In the genomic region with DNA sequence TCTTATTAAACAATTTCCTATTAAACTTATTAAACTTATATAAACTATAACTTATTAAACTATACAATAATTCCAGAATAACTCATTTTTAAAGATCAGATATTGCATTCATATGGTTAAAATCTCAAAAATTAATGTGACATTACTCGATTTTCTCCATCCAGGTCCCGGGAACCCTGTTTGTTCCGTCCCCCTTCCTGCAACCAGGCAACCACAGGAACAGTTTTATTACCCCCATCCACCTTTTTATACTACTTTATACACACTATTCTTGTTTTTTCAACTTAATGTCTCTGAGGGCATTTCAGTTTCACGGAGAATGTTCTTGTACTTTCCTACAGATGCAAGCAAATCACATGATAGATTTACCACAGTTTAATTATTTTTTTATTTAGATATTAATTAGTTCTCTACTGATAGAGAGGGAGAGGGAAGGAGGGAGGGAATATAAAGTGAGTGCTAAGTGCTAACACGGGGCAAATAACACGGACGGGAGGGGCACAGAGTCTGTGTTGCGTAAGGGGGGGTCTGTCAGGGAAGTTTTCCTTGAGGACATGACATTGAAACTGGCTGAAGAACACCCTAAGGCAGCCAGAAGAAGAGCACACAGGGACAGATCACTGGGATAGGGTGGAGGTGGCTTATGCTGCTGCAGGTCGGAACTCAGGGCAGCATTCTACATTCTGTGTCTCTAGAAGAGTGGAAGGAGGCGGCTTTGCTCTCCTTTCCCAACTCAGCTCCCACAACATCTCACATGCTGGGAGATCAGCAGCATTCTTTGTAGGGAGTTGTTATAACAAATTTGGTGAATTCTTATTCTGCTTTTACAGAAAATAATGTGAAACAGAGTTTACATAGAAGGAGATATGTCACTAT, we compare ENCODE assay signal across 25 cellular contexts.
"Had no signal": no experiment of that assay in that cellular context is flagged by ENCODE, and none has a peak within 500 bp of the region (broad histone marks: within the 10 kb centered on the region; RNA-seq: fewer than 3 reads in every experiment).

No MANE protein-coding gene starts in this region.

- H3K36me3 ChIP-seq: brain microvascular endothelial cell, cardiac muscle cell had no signal

- H3K27me3 ChIP-seq: brain microvascular endothelial cell, cardiac muscle cell had no signal

- H3K4me2 ChIP-seq: KMS-11 had no signal

- H3K4me3 ChIP-seq: cardiac muscle cell had no signal

- H3K27ac Mint-ChIP-seq: activated B cell treated with CpG ODN at 0.5 μM for 24 hours; activated CD4-positive, alpha-beta memory T cell treated with anti-CD3 and anti-CD28 coated beads, Interleukin-2, amount 10 ng/mL, durations not matched to agents 7 days and 5 days; activated naive CD4-positive, alpha-beta T cell treated with anti-CD3 and anti-CD28 coated beads for 36 hours; activated naive CD8-positive, alpha-beta T cell; activated T-helper 17 cell treated with anti-CD3 and anti-CD28 coated beads, Interleukin-2, amount 50 U/mL, for 72 hours; T-helper 17 cell had no signal

- H3K9me3 Mint-ChIP-seq: activated CD4-positive, alpha-beta memory T cell treated with anti-CD3 and anti-CD28 coated beads, Interleukin-2, amount 10 ng/mL, durations not matched to agents 7 days and 5 days; activated T-helper 17 cell treated with anti-CD3 and anti-CD28 coated beads, Interleukin-2, amount 50 U/mL, for 72 hours had no signal

- H3K4me3 Mint-ChIP-seq: activated B cell treated with CpG ODN at 0.5 μM for 24 hours; activated CD4-positive, alpha-beta memory T cell treated with anti-CD3 and anti-CD28 coated beads, Interleukin-2, amount 10 ng/mL, durations not matched to agents 7 days and 5 days; activated naive CD4-positive, alpha-beta T cell treated with anti-CD3 and anti-CD28 coated beads for 36 hours; activated naive CD8-positive, alpha-beta T cell; activated T-helper 17 cell treated with anti-CD3 and anti-CD28 coated beads, Interleukin-2, amount 50 U/mL, for 72 hours; T-helper 17 cell had no signal

- DNase-seq: activated B cell treated with CpG ODN at 0.5 μM for 24 hours; activated CD4-positive, alpha-beta memory T cell treated with anti-CD3 and anti-CD28 coated beads, Interleukin-2, amount 10 ng/mL, durations not matched to agents 7 days and 5 days; activated CD4-positive, alpha-beta T cell treated with anti-CD3 and anti-CD28 coated beads for 1 hour; activated CD4-positive, alpha-beta T cell treated with anti-CD3 and anti-CD28 coated beads, Interleukin-2, amount 50 U/mL, for 1 hour; activated gamma-delta T cell; activated naive CD4-positive, alpha-beta T cell treated with anti-CD3 and anti-CD28 coated beads for 36 hours; activated T-cell treated with anti-CD3 and anti-CD28 coated beads for 4 hours; activated T-cell treated with anti-CD3 and anti-CD28 coated beads, Interleukin-2, amount 50 U/mL, for 48 hours; brain microvascular endothelial cell; MV-4-11; NCI-H1092 treated with DMSO at 0.1 percent for 48 hours; NCI-H1436 treated with DMSO at 0.1 percent for 48 hours; NCI-H187; NCI-H2081; NCI-H2171; NCI-H2227 treated with DMSO at 0.1 percent for 48 hours; NCI-H526; NCI-H82; SIG-M5; T-helper 17 cell; T-helper 9 cell had no signal

- H3K4me1 Mint-ChIP-seq: activated B cell treated with CpG ODN at 0.5 μM for 24 hours; activated CD4-positive, alpha-beta memory T cell treated with anti-CD3 and anti-CD28 coated beads, Interleukin-2, amount 10 ng/mL, durations not matched to agents 7 days and 5 days; activated T-helper 17 cell treated with anti-CD3 and anti-CD28 coated beads, Interleukin-2, amount 50 U/mL, for 72 hours; T-helper 17 cell had no signal

- ATAC-seq: activated T-helper 17 cell treated with anti-CD3 and anti-CD28 coated beads, Interleukin-2, amount 50 U/mL, for 72 hours; T-helper 17 cell had no signal

- H3K27ac ChIP-seq: brain microvascular endothelial cell, cardiac muscle cell, KMS-11 had no signal

- H3K27me3 Mint-ChIP-seq: activated B cell treated with CpG ODN at 0.5 μM for 24 hours; activated CD4-positive, alpha-beta memory T cell treated with anti-CD3 and anti-CD28 coated beads, Interleukin-2, amount 10 ng/mL, durations not matched to agents 7 days and 5 days; activated naive CD8-positive, alpha-beta T cell; activated T-helper 17 cell treated with anti-CD3 and anti-CD28 coated beads, Interleukin-2, amount 50 U/mL, for 72 hours; T-helper 17 cell had no signal
